In the genomic region with DNA sequence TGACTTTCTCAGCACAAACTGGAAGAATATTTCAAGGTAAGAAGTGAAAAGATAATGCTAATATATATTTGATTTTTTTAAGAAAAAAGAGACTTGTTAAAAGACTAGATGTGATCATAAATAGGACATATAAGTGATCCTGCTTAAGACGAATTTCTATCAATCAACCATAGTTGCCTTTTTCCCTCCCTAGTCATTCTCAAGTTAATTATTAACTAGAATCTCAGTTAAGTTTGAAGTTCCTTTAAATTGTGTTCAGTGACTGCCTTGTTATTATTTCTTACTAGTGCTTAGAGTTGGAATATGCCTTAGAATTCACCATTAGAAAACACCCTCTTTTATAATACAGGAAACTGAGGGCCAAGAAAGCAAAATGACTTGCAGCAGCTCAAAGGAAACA, we compare ENCODE assay signal across 21 cellular contexts.
"Had no signal": no experiment of that assay in that cellular context is flagged by ENCODE, and none has a peak within 500 bp of the region (broad histone marks: within the 10 kb centered on the region; RNA-seq: fewer than 3 reads in every experiment).

No MANE protein-coding gene starts in this region.

- H3K4me3 Mint-ChIP-seq: activated naive CD8-positive, alpha-beta T cell treated with anti-CD3 and anti-CD28 coated beads for 36 hours; activated T-cell treated with anti-CD3 and anti-CD28 coated beads, Interleukin-2, amount 50 U/mL, for 4 hours; immature natural killer cell; memory B cell; type B pancreatic cell; WTC11 had no signal

- H3K36me3 ChIP-seq: spleen, thoracic aorta, vagina had no signal

- DNase-seq: activated CD8-positive, alpha-beta memory T cell treated with anti-CD3 and anti-CD28 coated beads, Interleukin-2, amount 50 U/mL, for 4 hours; activated naive CD4-positive, alpha-beta T cell treated with Interleukin-2 at 50 U/mL for 16 hours; activated naive CD8-positive, alpha-beta T cell treated with anti-CD3 and anti-CD28 coated beads for 36 hours; activated T-cell treated with anti-CD3 and anti-CD28 coated beads, Interleukin-2, amount 50 U/mL, for 4 hours; central memory CD4-positive, alpha-beta T cell; dermis blood vessel endothelial cell; effector CD8-positive, alpha-beta T cell; erythroblast; foreskin fibroblast; immature natural killer cell; retina; spleen; stimulated activated CD4-positive, alpha-beta T cell treated with anti-CD3 and anti-CD28 coated beads, Interleukin-4, amount 100 ng/mL, for 1 hour; stimulated activated naive CD4-positive, alpha-beta T cell; T1000 had no signal

- H3K4me3 ChIP-seq: spleen, thoracic aorta, vagina had no signal

- FAIRE-seq: astrocyte had no signal

- H3K27me3 ChIP-seq: spleen, vagina had no signal

- H3K9me3 Mint-ChIP-seq: activated naive CD8-positive, alpha-beta T cell treated with anti-CD3 and anti-CD28 coated beads for 36 hours; activated T-cell treated with anti-CD3 and anti-CD28 coated beads, Interleukin-2, amount 50 U/mL, for 4 hours; memory B cell; type B pancreatic cell; WTC11 had no signal

- H3K4me1 Mint-ChIP-seq: activated naive CD8-positive, alpha-beta T cell treated with anti-CD3 and anti-CD28 coated beads for 36 hours; immature natural killer cell; memory B cell had no signal

- H3K36me3 Mint-ChIP-seq: activated naive CD8-positive, alpha-beta T cell treated with anti-CD3 and anti-CD28 coated beads for 36 hours; immature natural killer cell; memory B cell; type B pancreatic cell; WTC11 had no signal

- H3K27ac Mint-ChIP-seq: activated naive CD8-positive, alpha-beta T cell treated with anti-CD3 and anti-CD28 coated beads for 36 hours; immature natural killer cell; memory B cell; type B pancreatic cell; WTC11 had no signal

- H3K27ac ChIP-seq: spleen, thoracic aorta, vagina had no signal

- H3K9me3 ChIP-seq: spleen, thoracic aorta, vagina had no signal

- H3K4me1 ChIP-seq: spleen, vagina had no signal
